In the genomic region with DNA sequence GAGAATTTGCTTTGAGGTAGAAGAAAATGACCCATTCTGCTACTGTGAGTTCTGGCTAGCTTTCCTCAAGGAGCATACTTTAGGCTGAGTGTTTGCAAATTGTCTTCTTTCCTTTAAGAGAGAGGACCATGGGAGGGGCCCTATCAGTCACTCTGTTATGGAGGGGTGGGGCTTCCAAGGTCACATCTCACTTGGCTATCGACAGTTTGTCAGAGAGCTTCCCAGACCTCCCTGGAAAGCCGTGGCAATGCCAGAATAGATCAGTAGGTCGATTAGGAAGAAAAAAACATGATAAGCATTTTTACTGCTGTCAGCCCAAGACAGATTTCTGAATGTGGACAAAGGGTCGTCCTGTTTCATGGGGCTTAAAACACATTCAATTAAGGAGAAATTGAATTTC, we compare ENCODE assay signal across 19 cellular contexts.
"Had no signal": no experiment of that assay in that cellular context is flagged by ENCODE, and none has a peak within 500 bp of the region (broad histone marks: within the 10 kb centered on the region; RNA-seq: fewer than 3 reads in every experiment).

No MANE protein-coding gene starts in this region.

- H3K4me3 ChIP-seq: adrenal gland, gastroesophageal sphincter, heart right ventricle, lung had no signal

- DNase-seq: activated CD4-positive, alpha-beta T cell treated with anti-CD3 and anti-CD28 coated beads, Interleukin-2, amount 50 U/mL, for 4 hours; activated effector memory CD4-positive, alpha-beta T cell treated with anti-CD3 and anti-CD28 coated beads, Interleukin-2, amount 50 U/mL, for 16 hours; activated T-cell treated with anti-CD3 and anti-CD28 coated beads, Interleukin-2, amount 50 U/mL, for 72 hours; adrenal gland; effector CD4-positive, alpha-beta T cell; heart right ventricle; midbrain; nephron progenitor cell; nucleus accumbens; retina; stimulated activated CD4-positive, alpha-beta T cell treated with anti-CD3 and anti-CD28 coated beads, Interleukin-12 subunit alpha, Interleukin-12 subunit beta, amount 100 ng/mL, for 4 hours; stimulated activated CD4-positive, alpha-beta T cell treated with anti-CD3 and anti-CD28 coated beads, Interleukin-1b, Interleukin-23, amount 100 ng/mL, for 48 hours; stimulated activated CD8-positive, alpha-beta memory T cell treated with anti-CD3 and anti-CD28 coated beads, Interleukin-4, amount 100 ng/mL, for 48 hours; stimulated activated naive CD4-positive, alpha-beta T cell; WERI-Rb-1 had no signal

- H3K4me3 Mint-ChIP-seq: activated naive CD4-positive, alpha-beta T cell treated with anti-CD3 and anti-CD28 coated beads, Interleukin-2, amount 50 U/mL, for 24 hours; activated T-cell treated with anti-CD3 and anti-CD28 coated beads, Interleukin-2, amount 50 U/mL, for 72 hours; nephron progenitor cell had no signal

- H3K4me1 ChIP-seq: adrenal gland had no signal

- H3K9me3 ChIP-seq: adrenal gland, gastroesophageal sphincter, heart right ventricle had no signal

- H3K27ac Mint-ChIP-seq: activated naive CD4-positive, alpha-beta T cell treated with anti-CD3 and anti-CD28 coated beads, Interleukin-2, amount 50 U/mL, for 24 hours; activated T-cell treated with anti-CD3 and anti-CD28 coated beads, Interleukin-2, amount 50 U/mL, for 72 hours; nephron progenitor cell had no signal

- H3K4me1 Mint-ChIP-seq: activated naive CD4-positive, alpha-beta T cell treated with anti-CD3 and anti-CD28 coated beads, Interleukin-2, amount 50 U/mL, for 24 hours had no signal

- ATAC-seq: activated T-cell treated with anti-CD3 and anti-CD28 coated beads, Interleukin-2, amount 50 U/mL, for 72 hours; esophagus mucosa; gastroesophageal sphincter; heart right ventricle had no signal

- H3K36me3 Mint-ChIP-seq: activated naive CD4-positive, alpha-beta T cell treated with anti-CD3 and anti-CD28 coated beads, Interleukin-2, amount 50 U/mL, for 24 hours had no signal

- H3K9me3 Mint-ChIP-seq: nephron progenitor cell had no signal

- H3K27me3 ChIP-seq: adrenal gland, gastroesophageal sphincter, heart right ventricle had no signal

- H3K27ac ChIP-seq: adrenal gland, gastroesophageal sphincter, heart right ventricle, WERI-Rb-1 had no signal

- H3K27me3 Mint-ChIP-seq: activated naive CD4-positive, alpha-beta T cell treated with anti-CD3 and anti-CD28 coated beads, Interleukin-2, amount 50 U/mL, for 24 hours had no signal

- H3K36me3 ChIP-seq: adrenal gland, gastroesophageal sphincter, heart right ventricle, WERI-Rb-1 had no signal
